ENCODE assay signal across 1 cellular context in genomic region chr7:150322114-150322832, GRCh38.
A peak's percentile ranks its signal among the peaks of the same experiment; 100 is the strongest.
TF ChIP-seq lines count a peak whose summit lies in the region.

No MANE protein-coding gene starts in this region.

TF ChIP-seq in HepG2, 621 proteins besides CTCF, POLR2A, EP300 and RAD21:
- 0 out of 2 replicates have a peak, but pooled peaks have one; percentile 29 for TF ChIP-seq EHMT2 (IDR thresholded peaks at IDR 0.05; ENCODE audit: borderline replicate concordance, low read depth, low read length)
- no peak for TF ChIP-seq STAG1 (CRISPR knock-in tag; IDR thresholded peaks at IDR 0.05)
- TF ChIP-seq YEATS2 (CRISPR knock-in tag; IDR thresholded peaks at IDR 0.05; ENCODE audit: borderline replicate concordance) = 0 out of 2 replicates have a peak, but pooled peaks have one; percentile 8
- TF ChIP-seq SKIL (CRISPR knock-in tag; IDR thresholded peaks at IDR 0.05; ENCODE audit: borderline replicate concordance) = no peak
- TF ChIP-seq ZNF543 (CRISPR knock-in tag; IDR thresholded peaks at IDR 0.05) = no peak
- no peak for TF ChIP-seq TCF12 (IDR thresholded peaks at IDR 0.05)
- TF ChIP-seq TCF12 (CRISPR knock-in tag; IDR thresholded peaks at IDR 0.05) = no peak
- no peak for TF ChIP-seq ZNF781 (CRISPR knock-in tag; IDR thresholded peaks at IDR 0.05; ENCODE audit: borderline replicate concordance, not compliant biosample characterization)
- TF ChIP-seq SNAPC5 (CRISPR knock-in tag; IDR thresholded peaks at IDR 0.05; ENCODE audit: borderline replicate concordance) = 0 out of 2 replicates have a peak, but pooled peaks have one; percentile 41
- peak; percentile 64; the same call in 1 of the 2 replicates for TF ChIP-seq SNAPC2 (CRISPR knock-in tag; IDR thresholded peaks at IDR 0.05)
- TF ChIP-seq YY1 (IDR thresholded peaks at IDR 0.05; ENCODE audit: insufficient read depth, insufficient replicate concordance, low read depth, low read length) = peak; percentile 14
- 0 out of 2 replicates have a peak, but pooled peaks have one; percentile 32 for TF ChIP-seq ZNF354B (CRISPR knock-in tag; IDR thresholded peaks at IDR 0.05)
- no peak for TF ChIP-seq SP1 (IDR thresholded peaks at IDR 0.05)
- 0 out of 2 replicates have a peak, but pooled peaks have one; percentile 21 for TF ChIP-seq SP1 (CRISPR knock-in tag; IDR thresholded peaks at IDR 0.05)
- peak; percentile 45; the same call in 1 of the 2 replicates for TF ChIP-seq BORCS8-MEF2B (CRISPR knock-in tag; IDR thresholded peaks at IDR 0.05)
- peak; percentile 64; the same call in 1 of the 2 replicates for TF ChIP-seq ARID2 (CRISPR knock-in tag; IDR thresholded peaks at IDR 0.05; ENCODE audit: borderline replicate concordance)
- TF ChIP-seq, protein P1, sequence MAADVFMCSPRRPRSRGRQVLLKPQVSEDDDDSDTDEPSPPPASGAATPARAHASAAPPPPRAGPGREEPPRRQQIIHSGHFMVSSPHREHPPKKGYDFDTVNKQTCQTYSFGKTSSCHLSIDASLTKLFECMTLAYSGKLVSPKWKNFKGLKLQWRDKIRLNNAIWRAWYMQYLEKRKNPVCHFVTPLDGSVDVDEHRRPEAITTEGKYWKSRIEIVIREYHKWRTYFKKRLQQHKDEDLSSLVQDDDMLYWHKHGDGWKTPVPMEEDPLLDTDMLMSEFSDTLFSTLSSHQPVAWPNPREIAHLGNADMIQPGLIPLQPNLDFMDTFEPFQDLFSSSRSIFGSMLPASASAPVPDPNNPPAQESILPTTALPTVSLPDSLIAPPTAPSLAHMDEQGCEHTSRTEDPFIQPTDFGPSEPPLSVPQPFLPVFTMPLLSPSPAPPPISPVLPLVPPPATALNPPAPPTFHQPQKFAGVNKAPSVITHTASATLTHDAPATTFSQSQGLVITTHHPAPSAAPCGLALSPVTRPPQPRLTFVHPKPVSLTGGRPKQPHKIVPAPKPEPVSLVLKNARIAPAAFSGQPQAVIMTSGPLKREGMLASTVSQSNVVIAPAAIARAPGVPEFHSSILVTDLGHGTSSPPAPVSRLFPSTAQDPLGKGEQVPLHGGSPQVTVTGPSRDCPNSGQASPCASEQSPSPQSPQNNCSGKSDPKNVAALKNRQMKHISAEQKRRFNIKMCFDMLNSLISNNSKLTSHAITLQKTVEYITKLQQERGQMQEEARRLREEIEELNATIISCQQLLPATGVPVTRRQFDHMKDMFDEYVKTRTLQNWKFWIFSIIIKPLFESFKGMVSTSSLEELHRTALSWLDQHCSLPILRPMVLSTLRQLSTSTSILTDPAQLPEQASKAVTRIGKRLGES (CRISPR knock-in tag; IDR thresholded peaks at IDR 0.05; ENCODE audit: borderline replicate concordance) = no peak
- no peak for TF ChIP-seq SAP130 (CRISPR knock-in tag; IDR thresholded peaks at IDR 0.05; ENCODE audit: low read depth)
- peak; percentile 50; the same call in 1 of the 2 replicates for TF ChIP-seq TARDBP (CRISPR knock-in tag; IDR thresholded peaks at IDR 0.05)
- TF ChIP-seq DMAP1 (CRISPR knock-in tag; IDR thresholded peaks at IDR 0.05) = no peak
- peak; percentile 6; the same call in 1 of the 2 replicates for TF ChIP-seq ZNF776 (CRISPR knock-in tag; IDR thresholded peaks at IDR 0.05)
- TF ChIP-seq GLMP (CRISPR knock-in tag; IDR thresholded peaks at IDR 0.05; ENCODE audit: borderline replicate concordance) = 0 out of 2 replicates have a peak, but pooled peaks have one; percentile 55
- 0 out of 2 replicates have a peak, but pooled peaks have one; percentile 49 for TF ChIP-seq TMF1 (CRISPR knock-in tag; IDR thresholded peaks at IDR 0.05; ENCODE audit: low read depth)
- TF ChIP-seq ZSCAN5A (CRISPR knock-in tag; IDR thresholded peaks at IDR 0.05; ENCODE audit: borderline replicate concordance) = no peak
- TF ChIP-seq CEBPB (IDR thresholded peaks at IDR 0.05; ENCODE audit: borderline replicate concordance, low read depth, low read length) = no peak
- TF ChIP-seq PRMT3 (CRISPR knock-in tag; IDR thresholded peaks at IDR 0.05; ENCODE audit: borderline replicate concordance, low read depth) = no peak
- TF ChIP-seq ZSCAN20 (CRISPR knock-in tag; IDR thresholded peaks at IDR 0.05; ENCODE audit: borderline replicate concordance) = 0 out of 2 replicates have a peak, but pooled peaks have one; percentile 6
- 0 out of 2 replicates have a peak, but pooled peaks have one; percentile 18 for TF ChIP-seq RXRA (CRISPR knock-in tag; IDR thresholded peaks at IDR 0.05)
- TF ChIP-seq, protein P2, sequence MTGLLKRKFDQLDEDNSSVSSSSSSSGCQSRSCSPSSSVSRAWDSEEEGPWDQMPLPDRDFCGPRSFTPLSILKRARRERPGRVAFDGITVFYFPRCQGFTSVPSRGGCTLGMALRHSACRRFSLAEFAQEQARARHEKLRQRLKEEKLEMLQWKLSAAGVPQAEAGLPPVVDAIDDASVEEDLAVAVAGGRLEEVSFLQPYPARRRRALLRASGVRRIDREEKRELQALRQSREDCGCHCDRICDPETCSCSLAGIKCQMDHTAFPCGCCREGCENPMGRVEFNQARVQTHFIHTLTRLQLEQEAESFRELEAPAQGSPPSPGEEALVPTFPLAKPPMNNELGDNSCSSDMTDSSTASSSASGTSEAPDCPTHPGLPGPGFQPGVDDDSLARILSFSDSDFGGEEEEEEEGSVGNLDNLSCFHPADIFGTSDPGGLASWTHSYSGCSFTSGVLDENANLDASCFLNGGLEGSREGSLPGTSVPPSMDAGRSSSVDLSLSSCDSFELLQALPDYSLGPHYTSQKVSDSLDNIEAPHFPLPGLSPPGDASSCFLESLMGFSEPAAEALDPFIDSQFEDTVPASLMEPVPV (CRISPR knock-in tag; IDR thresholded peaks at IDR 0.05) = 0 out of 2 replicates have a peak, but pooled peaks have one; percentile 41
